Comparison of ENCODE assay signal across 10 cellular contexts in the genomic region with DNA sequence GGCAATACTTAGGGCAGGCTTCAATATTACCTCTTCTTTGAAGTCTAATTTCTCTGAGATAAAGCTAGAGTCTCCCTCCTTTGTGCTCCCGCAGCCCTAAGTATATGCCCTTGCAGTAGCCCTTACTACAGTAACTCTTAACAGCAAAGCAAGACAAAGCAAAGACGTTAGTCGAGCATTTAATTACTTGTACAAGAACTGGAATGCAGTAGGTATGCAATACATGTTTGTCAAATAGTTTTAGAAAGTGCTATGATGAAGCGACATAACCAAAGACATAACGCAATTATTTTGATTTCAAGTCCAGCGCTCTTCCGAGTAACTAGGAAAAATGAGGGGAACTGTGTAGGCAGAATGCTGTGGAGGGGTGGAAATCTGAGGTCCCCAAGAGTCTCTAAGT. TPM values are rescaled to one million over a fixed set of nuclear protein-coding genes. Genes with fewer than 3 reads are reported as not detected.
DNase-seq lines count a peak whose midpoint lies in the region; ATAC-seq and TF ChIP-seq lines count a peak whose summit lies in the region.
"Had no signal": no experiment of that assay in that cellular context is flagged by ENCODE, and none has a peak within 500 bp of the region (broad histone marks: within the 10 kb centered on the region; RNA-seq: fewer than 3 reads in every experiment).

No MANE protein-coding gene starts in this region.

- H3K27ac Mint-ChIP-seq in stimulated activated effector memory CD8-positive, alpha-beta T cell treated with anti-CD3 and anti-CD28 coated beads, Interleukin-12 subunit alpha, Interleukin-12 subunit beta, amount 100 ng/mL, for 72 hours = no peak overlapping the region
- H3K27ac Mint-ChIP-seq: activated CD4-positive, alpha-beta memory T cell treated with anti-CD3 and anti-CD28 coated beads, Interleukin-2, amount 10 ng/mL, durations not matched to agents 7 days and 5 days had no signal

- H3K27me3 ChIP-seq in cardiac muscle cell = no peaks in the 10 kb centered on the region
- H3K27me3 ChIP-seq in mesendoderm (ENCODE audit: insufficient read depth, low read length, poor library complexity) = no peaks in the 10 kb centered on the region
- H3K27me3 ChIP-seq in uterus = no peaks in the 10 kb centered on the region

- H2BK5ac ChIP-seq in mesendoderm (ENCODE audit: low read length) = no peak overlapping the region

- H3K36me3 ChIP-seq in cardiac muscle cell (peaks cover 14% of the 10 kb centered on the region), mesendoderm (ENCODE audit: control insufficient read depth, insufficient read depth, low read length) (no peaks in the 10 kb centered on the region), uterus (no peaks in the 10 kb centered on the region)

- DNase-seq in cardiac muscle cell (ENCODE audit: low read depth in 1 of 2, low spot score in 1 of 2) = peak in 1 of 2 donors; percentile 27
- no peak for DNase-seq in left ventricle myocardium superior
- DNase-seq in choroid plexus epithelial cell (ENCODE audit: low read depth) = peak; percentile 48
- DNase-seq in mesendoderm = no peak
- DNase-seq in uterus = no peak
- DNase-seq in D341Med (ENCODE audit: low spot score) = no peak
- DNase-seq in NCI-H524 treated with DMSO at 0.1 percent for 48 hours (lab: John Stamatoyannopoulos, UW) = no peak
- no peak for DNase-seq in stimulated activated effector memory CD8-positive, alpha-beta T cell treated with anti-CD3 and anti-CD28 coated beads, Interleukin-12 subunit alpha, Interleukin-12 subunit beta, amount 100 ng/mL, for 72 hours (ENCODE audit: low spot score in 2 of 2)

- no peak overlapping the region for H2AK5ac ChIP-seq in mesendoderm (ENCODE audit: low read length)

- no peak overlapping the region for H4K8ac ChIP-seq in mesendoderm (ENCODE audit: low read depth, low read length)

- H2BK120ac ChIP-seq in mesendoderm (ENCODE audit: low read depth, low read length) = no peak overlapping the region

- no peak for TF ChIP-seq POLR2A in uterus (IDR thresholded peaks at IDR 0.05)

- TF ChIP-seq CTCF in cardiac muscle cell (IDR thresholded peaks at IDR 0.05; ENCODE audit: low read depth, low read length) (no peak), choroid plexus epithelial cell (conservative IDR thresholded peaks at IDR 0.05; ENCODE audit: low read depth, low read length) (no peak), uterus (IDR thresholded peaks at IDR 0.05) (no peak)

- peak overlapping the region; percentile 87 for H3K56ac ChIP-seq in mesendoderm (ENCODE audit: low read length)

- ATAC-seq in left ventricle myocardium superior = no peak
- no peak for ATAC-seq in stimulated activated effector memory CD8-positive, alpha-beta T cell treated with anti-CD3 and anti-CD28 coated beads, Interleukin-12 subunit alpha, Interleukin-12 subunit beta, amount 100 ng/mL, for 72 hours
- ATAC-seq: esophagus mucosa had no signal

- H3K27ac ChIP-seq in cardiac muscle cell = peak overlapping the region; percentile 65
- no peak overlapping the region for H3K27ac ChIP-seq in mesendoderm (ENCODE audit: low read depth, low read length)
- H3K27ac ChIP-seq in uterus = peak overlapping the region; percentile 78 to 96

- H3K18ac ChIP-seq in mesendoderm (ENCODE audit: low read length) = no peak overlapping the region

- peaks cover 15% of the 10 kb centered on the region for H3K4me1 Mint-ChIP-seq in stimulated activated effector memory CD8-positive, alpha-beta T cell treated with anti-CD3 and anti-CD28 coated beads, Interleukin-12 subunit alpha, Interleukin-12 subunit beta, amount 100 ng/mL, for 72 hours

- peaks cover 17% of the 10 kb centered on the region for H3K4me1 ChIP-seq in cardiac muscle cell (ENCODE audit: low read depth)
- peaks cover 9% of the 10 kb centered on the region for H3K4me1 ChIP-seq in mesendoderm (ENCODE audit: control insufficient read depth, low read depth, low read length)
- peaks cover 6 to 9% of the 10 kb centered on the region in 2 donors for H3K4me1 ChIP-seq in uterus

- H3K79me2 ChIP-seq in mesendoderm (ENCODE audit: control insufficient read depth, insufficient read depth, low read length) = peaks cover 13% of the 10 kb centered on the region

- no peak overlapping the region for H4K5ac ChIP-seq in mesendoderm (ENCODE audit: low read length)

- intact Hi-C loops in left ventricle myocardium superior (cut with micrococcal nuclease) (no loop called here), uterus (cut with DNase I; ENCODE audit: low total_unique reads) (no loop called here)

- WGBS in mesendoderm (ENCODE audit: extremely low coverage, insufficient coverage, low lambda C conversion rate) = no CpG with 5 or more reads among the region's 7 CpGs

- no peak overlapping the region for H3K23ac ChIP-seq in mesendoderm (ENCODE audit: low read length)

- no peak overlapping the region for H3K4me3 Mint-ChIP-seq in stimulated activated effector memory CD8-positive, alpha-beta T cell treated with anti-CD3 and anti-CD28 coated beads, Interleukin-12 subunit alpha, Interleukin-12 subunit beta, amount 100 ng/mL, for 72 hours
- H3K4me3 Mint-ChIP-seq: activated CD4-positive, alpha-beta memory T cell treated with anti-CD3 and anti-CD28 coated beads, Interleukin-2, amount 10 ng/mL, durations not matched to agents 7 days and 5 days had no signal

- no peaks in the 10 kb centered on the region for H3K9me3 Mint-ChIP-seq in stimulated activated effector memory CD8-positive, alpha-beta T cell treated with anti-CD3 and anti-CD28 coated beads, Interleukin-12 subunit alpha, Interleukin-12 subunit beta, amount 100 ng/mL, for 72 hours
- H3K9me3 Mint-ChIP-seq: activated CD4-positive, alpha-beta memory T cell treated with anti-CD3 and anti-CD28 coated beads, Interleukin-2, amount 10 ng/mL, durations not matched to agents 7 days and 5 days had no signal

- H3K4me2 ChIP-seq in mesendoderm (ENCODE audit: low read length) = peak overlapping the region; percentile 63

- H3K9me3 ChIP-seq in cardiac muscle cell (ENCODE audit: low read depth) = no peaks in the 10 kb centered on the region
- no peaks in the 10 kb centered on the region for H3K9me3 ChIP-seq in uterus

- H2BK15ac ChIP-seq in mesendoderm (replicated peaks; ENCODE audit: low read depth) = no peak overlapping the region

- no peak overlapping the region for H3K4ac ChIP-seq in mesendoderm (ENCODE audit: low read depth, low read length)

- H3K36me3 Mint-ChIP-seq in stimulated activated effector memory CD8-positive, alpha-beta T cell treated with anti-CD3 and anti-CD28 coated beads, Interleukin-12 subunit alpha, Interleukin-12 subunit beta, amount 100 ng/mL, for 72 hours = peaks cover 52% of the 10 kb centered on the region

- H3K4me3 ChIP-seq in cardiac muscle cell (peak overlapping the region; percentile 58), choroid plexus epithelial cell (ENCODE audit: low read depth, low read length) (peak overlapping the region; percentile 100), mesendoderm (ENCODE audit: low read length) (peak overlapping the region; percentile 21), uterus (peak overlapping the region; percentile 95 to 97)

- peaks cover 8% of the 10 kb centered on the region for H3K79me1 ChIP-seq in mesendoderm (ENCODE audit: low read length)

- H3K9ac ChIP-seq in mesendoderm (ENCODE audit: low read length) = peak overlapping the region; percentile 95

RNA-seq across cellular contexts. Expression of gene P3H1, which starts 1.6 kb away (rescaled TPM):
- total RNA-seq in cardiac muscle cell (56.6 and 65.4 TPM in 2 replicates), left ventricle myocardium superior (6.2 TPM), uterus (100 to 1,000 TPM in 1 of 4 donors, 10 to 100 TPM in 3; 11.5 to 119 (median 34.7) TPM)
- polyA plus RNA-seq in cardiac muscle cell = 56.1 TPM in 2 replicates
- polyA plus RNA-seq in mesendoderm (2013, experiment 1 of 2) = 27.0 TPM
- 27.9 TPM for polyA plus RNA-seq in mesendoderm (2013, experiment 2 of 2)

RNA-seq across cellular contexts. Expression of gene C1orf50, which starts 1.8 kb away (rescaled TPM):
- total RNA-seq in cardiac muscle cell = 4.5 and 7.3 TPM in 2 replicates
- polyA plus RNA-seq in cardiac muscle cell = 18.5 and 22.1 TPM in 2 replicates
- 10.4 TPM for total RNA-seq in left ventricle myocardium superior
- 2.6 TPM for polyA plus RNA-seq in mesendoderm (2013, experiment 1 of 2)
- 2.4 TPM for polyA plus RNA-seq in mesendoderm (2013, experiment 2 of 2)
- 1 to 10 TPM in 2 of 4 donors, under 1 TPM in 1, not detected in 1; 0.26 to 6.7 (median 5.7) TPM for total RNA-seq in uterus

RNA-seq across cellular contexts. Expression of gene TMEM269, which starts 19.5 kb away (rescaled TPM):
- 0.21 and 0.69 TPM in 2 replicates for total RNA-seq in cardiac muscle cell
- 0.35 and 0.99 TPM in 2 replicates for polyA plus RNA-seq in cardiac muscle cell
- not detected for total RNA-seq in left ventricle myocardium superior
- 0.06 TPM for polyA plus RNA-seq in mesendoderm (2013, experiment 1 of 2)
- polyA plus RNA-seq in mesendoderm (2013, experiment 2 of 2) = 0.07 TPM
- 1 to 10 TPM in 1 of 4 donors, under 1 TPM in 1, not detected in 2; 0.07 to 1.1 TPM for total RNA-seq in uterus
- total RNA-seq: activated CD4-positive, alpha-beta memory T cell treated with anti-CD3 and anti-CD28 coated beads, Interleukin-2, amount 10 ng/mL, durations not matched to agents 7 days and 5 days had no signal

RNA-seq across cellular contexts. Expression of gene CLDN19, which starts 25.2 kb away (rescaled TPM):
- total RNA-seq in cardiac muscle cell = 9.2 and 12.9 TPM in 2 replicates
- polyA plus RNA-seq in cardiac muscle cell = 4.3 and 5.6 TPM in 2 replicates
- total RNA-seq in left ventricle myocardium superior = not detected
- polyA plus RNA-seq in mesendoderm (2013, experiment 1 of 2) = 3.5 TPM
- 3.7 TPM for polyA plus RNA-seq in mesendoderm (2013, experiment 2 of 2)
- total RNA-seq in uterus = under 1 TPM in 1 of 4 donors, not detected in 3; 0.28 TPM
- total RNA-seq: activated CD4-positive, alpha-beta memory T cell treated with anti-CD3 and anti-CD28 coated beads, Interleukin-2, amount 10 ng/mL, durations not matched to agents 7 days and 5 days; esophagus mucosa had no signal

RNA-seq across cellular contexts. Expression of gene ERMAP, which starts 51.7 kb away (rescaled TPM):
- total RNA-seq in cardiac muscle cell = 9.2 and 9.5 TPM in 2 replicates
- polyA plus RNA-seq in cardiac muscle cell = 4.1 and 5.7 TPM in 2 replicates
- 5.1 TPM for total RNA-seq in left ventricle myocardium superior
- 2.8 TPM for polyA plus RNA-seq in mesendoderm (2013, experiment 1 of 2)
- 2.3 TPM for polyA plus RNA-seq in mesendoderm (2013, experiment 2 of 2)
- total RNA-seq in uterus = 10 to 100 TPM in 2 of 4 donors, 1 to 10 TPM in 1, under 1 TPM in 1; 0.59 to 16.0 (median 7.6) TPM

Comparison
In these comparisons a context has a peak if more than half of its experiments do, and no peak if none do; other contexts are left out.
1. H3K4me3 ChIP-seq: peak in every context shown above with its lines; median percentile 100 in choroid plexus epithelial cell; 96 in uterus; 58 in cardiac muscle cell; 21 in mesendoderm.